In genomic region chr6:112690497-112691202, GRCh38 we compare ENCODE assay signal across 13 cellular contexts.
DNase-seq lines count a peak whose midpoint lies in the region; TF ChIP-seq lines count a peak whose summit lies in the region.
"Had no signal": no experiment of that assay in that cellular context is flagged by ENCODE, and none has a peak within 500 bp of the region (broad histone marks: within the 10 kb centered on the region; RNA-seq: fewer than 3 reads in every experiment).

No MANE protein-coding gene starts in this region.

- H3K4me1 ChIP-seq in SJCRH30: peaks cover 25% of the 10 kb centered on the region

- peaks cover 24% of the 10 kb centered on the region for H3K4me1 Mint-ChIP-seq in HFFc6 (ENCODE audit: low read depth)
- H3K4me1 Mint-ChIP-seq: activated naive CD4-positive, alpha-beta T cell treated with anti-CD3 and anti-CD28 coated beads, Interleukin-2, amount 50 U/mL, for 24 hours had no signal

- H3K9me3 ChIP-seq in SJCRH30 (replicated peaks): no peaks in the 10 kb centered on the region

- H3K27ac Mint-ChIP-seq in HFFc6: peak overlapping the region; percentile 34
- H3K27ac Mint-ChIP-seq: activated naive CD4-positive, alpha-beta T cell treated with anti-CD3 and anti-CD28 coated beads, Interleukin-2, amount 50 U/mL, for 24 hours; CD8-positive, alpha-beta T cell; effector memory CD8-positive, alpha-beta T cell had no signal

- in situ Hi-C loops in GM13977 (cut with MboI; ENCODE audit: low pct_unique_long_range_greater_than_20kb, low sequenced_read_pairs, unreplicated experiment): no loop called here

- H3K9me3 Mint-ChIP-seq in HFFc6: peaks cover 11% of the 10 kb centered on the region; the same call in 1 of the 2 replicates
- H3K9me3 Mint-ChIP-seq: activated naive CD4-positive, alpha-beta T cell treated with anti-CD3 and anti-CD28 coated beads, Interleukin-2, amount 50 U/mL, for 24 hours; CD8-positive, alpha-beta T cell had no signal

- peak overlapping the region; percentile 58 for H3K4me3 Mint-ChIP-seq in HFFc6
- H3K4me3 Mint-ChIP-seq: activated naive CD4-positive, alpha-beta T cell treated with anti-CD3 and anti-CD28 coated beads, Interleukin-2, amount 50 U/mL, for 24 hours; CD8-positive, alpha-beta T cell; effector memory CD8-positive, alpha-beta T cell had no signal

- peak overlapping the region; percentile 82 for H3K27ac ChIP-seq in SJCRH30

- H3K27me3 Mint-ChIP-seq in HFFc6 (ENCODE audit: insufficient read depth): no peaks in the 10 kb centered on the region
- H3K27me3 Mint-ChIP-seq: activated naive CD4-positive, alpha-beta T cell treated with anti-CD3 and anti-CD28 coated beads, Interleukin-2, amount 50 U/mL, for 24 hours; effector memory CD8-positive, alpha-beta T cell had no signal

- no peak overlapping the region for H3K4me3 ChIP-seq in SJCRH30

- H3K36me3 Mint-ChIP-seq in HFFc6 (ENCODE audit: low read depth): no peaks in the 10 kb centered on the region
- H3K36me3 Mint-ChIP-seq: activated naive CD4-positive, alpha-beta T cell treated with anti-CD3 and anti-CD28 coated beads, Interleukin-2, amount 50 U/mL, for 24 hours; CD8-positive, alpha-beta T cell had no signal

- peak; percentile 31 for DNase-seq in AG08395 (ENCODE audit: low spot score)
- peak; percentile 28 for DNase-seq in HFFc6
- peak; percentile 58 to 89 for DNase-seq in SJCRH30
- peak; percentile 69 for DNase-seq in foreskin melanocyte
- no peak for DNase-seq in NOMO-1 treated with dmso at 0.1 percent for 144 hours (lab: John Stamatoyannopoulos, UW; ENCODE audit: unreplicated experiment)
- no peak for DNase-seq in occipital lobe (lab: John Stamatoyannopoulos, UW)
- no peak for DNase-seq in GM13977 (ENCODE audit: low spot score)
- no peak for DNase-seq in islet precursor cell
- DNase-seq: activated CD4-positive, alpha-beta T cell treated with anti-CD3 and anti-CD28 coated beads, Interleukin-2, amount 50 U/mL, for 48 hours; CD8-positive, alpha-beta T cell; effector memory CD8-positive, alpha-beta T cell; NCI-H1048 had no signal

- no peaks in the 10 kb centered on the region for H3K36me3 ChIP-seq in SJCRH30

- no peaks in the 10 kb centered on the region for H3K27me3 ChIP-seq in SJCRH30

- TF ChIP-seq CTCF in HFFc6 (IDR thresholded peaks at IDR 0.05) (no peak), GM13977 (IDR thresholded peaks at IDR 0.05; ENCODE audit: extremely low read depth, insufficient read depth, missing control alignments) (no peak)

Comparison
In these comparisons a context has a peak if more than half of its experiments do, and no peak if none do; other contexts are left out.
1. DNase-seq: peak in AG08395 (single experiment), HFFc6 (single experiment), SJCRH30 (2 of 2) and foreskin melanocyte (single experiment); none in NOMO-1 treated with dmso at 0.1 percent for 144 hours (single experiment), occipital lobe (single experiment), GM13977 (single experiment) and islet precursor cell (single experiment).